ENCODE assay signal across 23 cellular contexts in the genomic region with DNA sequence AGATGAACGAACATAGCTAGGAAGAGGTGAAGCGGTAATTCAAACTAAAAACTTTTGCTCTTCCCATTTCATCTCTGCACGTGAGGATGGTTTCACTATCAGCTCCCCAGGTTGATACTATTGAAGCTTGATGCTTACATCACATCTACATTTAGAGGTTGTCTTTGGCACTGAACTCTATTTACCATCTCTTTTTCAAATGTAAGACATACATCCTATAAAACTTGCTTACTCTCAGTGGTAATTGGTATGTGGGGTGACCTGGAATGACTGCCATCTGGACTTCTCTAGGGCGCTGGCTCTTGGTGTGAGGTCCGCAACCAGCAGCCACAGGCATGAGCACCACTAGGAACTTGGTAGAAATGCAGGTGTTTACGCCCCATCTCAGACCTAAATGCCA.
DNase-seq lines count a peak whose midpoint lies in the region; ATAC-seq and TF ChIP-seq lines count a peak whose summit lies in the region.
"Had no signal": no experiment of that assay in that cellular context is flagged by ENCODE, and none has a peak within 500 bp of the region (broad histone marks: within the 10 kb centered on the region; RNA-seq: fewer than 3 reads in every experiment).

No MANE protein-coding gene starts in this region.

- no peak overlapping the region for H3K27ac ChIP-seq in OCI-LY1 (ENCODE audit: low read depth, low read length, poor library complexity, severe bottlenecking)
- H3K27ac ChIP-seq in esophagus muscularis mucosa (replicated peaks in 1 of 4) = peak overlapping the region in 3 of 4 donors; percentile 73 to 82 (median 75)
- H3K27ac ChIP-seq: SJCRH30 had no signal

- no peak for TF ChIP-seq EP300 in esophagus muscularis mucosa (IDR thresholded peaks at IDR 0.05)

- H3K36me3 Mint-ChIP-seq in stimulated activated memory B cell treated with anti-CD40 and anti-IgM and Interleukin-4, amounts not matched to agents 10 μg/mL and 1 μg/mL and 100 μg/mL, for 72 hours = peaks cover 14% of the 10 kb centered on the region

- no peaks in the 10 kb centered on the region for H3F3A ChIP-seq in OCI-LY1 (ENCODE audit: insufficient read depth, low read length)

- no peak overlapping the region for H3K4me3 Mint-ChIP-seq in stimulated activated memory B cell treated with anti-CD40 and anti-IgM and Interleukin-4, amounts not matched to agents 10 μg/mL and 1 μg/mL and 100 μg/mL, for 72 hours
- H3K4me3 Mint-ChIP-seq: B cell; CD4-positive, alpha-beta T cell had no signal

- intact Hi-C loops in esophagus muscularis mucosa (cut with DNase I) = no loop called here

- H3K9me3 ChIP-seq in OCI-LY1 (ENCODE audit: low read length) = no peaks in the 10 kb centered on the region
- H3K9me3 ChIP-seq in esophagus muscularis mucosa = no peaks in the 10 kb centered on the region
- H3K9me3 ChIP-seq: Caco-2, HAP-1, MG63, SJCRH30 had no signal

- TF ChIP-seq POLR2A in esophagus muscularis mucosa (IDR thresholded peaks at IDR 0.05; ENCODE audit: low read depth) = no peak

- no peaks in the 10 kb centered on the region for H3K9me2 ChIP-seq in OCI-LY1 (ENCODE audit: low read depth, low read length)

- H3K9ac ChIP-seq in OCI-LY1 (ENCODE audit: low read length) = no peak overlapping the region

- DNase-seq in NCI-H82 (lab: John Stamatoyannopoulos, UW) (peak; percentile 15), NCI-H82 treated with DMSO at 0.1 percent for 48 hours (lab: John Stamatoyannopoulos, UW; ENCODE audit: unreplicated experiment) (no peak), esophagus muscularis mucosa (ENCODE audit: extremely low spot score) (no peak), NCI-H524 treated with DMSO at 0.1 percent for 48 hours (lab: John Stamatoyannopoulos, UW) (no peak)
- no peak for DNase-seq in effector CD8-positive, alpha-beta T cell (lab: John Stamatoyannopoulos, UW)
- DNase-seq: 8988T; Caco-2; CD4-positive, alpha-beta T cell; GF-D8; IMR-90; MG63; NCI-H1048; NCI-H146; NCI-H2029 treated with DMSO at 0.1 percent for 48 hours; NCI-H2171 treated with DMSO at 0.1 percent for 48 hours; NCI-H446; NCI-H748 treated with DMSO at 0.1 percent for 48 hours; SJCRH30 had no signal

- TF ChIP-seq CTCF in OCI-LY1 (IDR thresholded peaks at IDR 0.05; ENCODE audit: low read length) (no peak), esophagus muscularis mucosa (IDR thresholded peaks at IDR 0.05) (no peak)

- peaks cover 78% of the 10 kb centered on the region for H3K4me1 Mint-ChIP-seq in stimulated activated memory B cell treated with anti-CD40 and anti-IgM and Interleukin-4, amounts not matched to agents 10 μg/mL and 1 μg/mL and 100 μg/mL, for 72 hours

- peak overlapping the region; percentile 4 for H3K27ac Mint-ChIP-seq in stimulated activated memory B cell treated with anti-CD40 and anti-IgM and Interleukin-4, amounts not matched to agents 10 μg/mL and 1 μg/mL and 100 μg/mL, for 72 hours
- H3K27ac Mint-ChIP-seq: B cell; CD4-positive, alpha-beta T cell had no signal

- H3K79me2 ChIP-seq in OCI-LY1 (ENCODE audit: insufficient read depth, low read length) = 0 out of 2 replicates have a peak, but pooled peaks cover 6% of the 10 kb centered on the region

- peak overlapping the region; percentile 8 for H3K4me3 ChIP-seq in OCI-LY1 (ENCODE audit: low read depth, low read length, poor library complexity, severe bottlenecking)
- H3K4me3 ChIP-seq in esophagus muscularis mucosa = no peak overlapping the region
- H3K4me3 ChIP-seq: HAP-1, MG63, SJCRH30 had no signal

- peak overlapping the region; percentile 40 for H3K4me2 ChIP-seq in OCI-LY1 (ENCODE audit: low read length)

- no peaks in the 10 kb centered on the region for H3K27me3 ChIP-seq in OCI-LY1 (ENCODE audit: insufficient read depth, low read length)
- H3K27me3 ChIP-seq in esophagus muscularis mucosa = no peaks in the 10 kb centered on the region
- H3K27me3 ChIP-seq: MG63, SJCRH30 had no signal

- H3K27me3 Mint-ChIP-seq in stimulated activated memory B cell treated with anti-CD40 and anti-IgM and Interleukin-4, amounts not matched to agents 10 μg/mL and 1 μg/mL and 100 μg/mL, for 72 hours = no peaks in the 10 kb centered on the region
- H3K27me3 Mint-ChIP-seq: B cell; CD4-positive, alpha-beta T cell had no signal

- no peaks in the 10 kb centered on the region for H3K9me3 Mint-ChIP-seq in stimulated activated memory B cell treated with anti-CD40 and anti-IgM and Interleukin-4, amounts not matched to agents 10 μg/mL and 1 μg/mL and 100 μg/mL, for 72 hours
- H3K9me3 Mint-ChIP-seq: CD4-positive, alpha-beta T cell had no signal

- H3K4me1 ChIP-seq in OCI-LY1 (ENCODE audit: insufficient read depth, low read length, severe bottlenecking) = peaks cover 93% of the 10 kb centered on the region
- H3K4me1 ChIP-seq in esophagus muscularis mucosa = peaks cover 72 to 93% (median 84%) of the 10 kb centered on the region in 4 donors

- no peaks in the 10 kb centered on the region for H4K20me1 ChIP-seq in OCI-LY1 (ENCODE audit: insufficient read depth, low read length)

- WGBS in esophagus muscularis mucosa = 97% methylated on average over 6 of the region's 6 CpGs

- H3K36me3 ChIP-seq in OCI-LY1 (ENCODE audit: insufficient read depth, low read length) = no peaks in the 10 kb centered on the region
- H3K36me3 ChIP-seq in esophagus muscularis mucosa = no peaks in the 10 kb centered on the region
- H3K36me3 ChIP-seq: HAP-1, MG63 had no signal

- no peak overlapping the region for H2AFZ ChIP-seq in OCI-LY1 (ENCODE audit: low read length)

- no peak for ATAC-seq in stimulated activated memory B cell treated with anti-CD40 and anti-IgM and Interleukin-4, amounts not matched to agents 10 μg/mL and 1 μg/mL and 100 μg/mL, for 72 hours
- ATAC-seq in GM21360 (IDR thresholded peaks at IDR 0.05; ENCODE audit: unreplicated experiment) = no peak
